Comparison of ENCODE assay signal across 8 cellular contexts in the genomic region with DNA sequence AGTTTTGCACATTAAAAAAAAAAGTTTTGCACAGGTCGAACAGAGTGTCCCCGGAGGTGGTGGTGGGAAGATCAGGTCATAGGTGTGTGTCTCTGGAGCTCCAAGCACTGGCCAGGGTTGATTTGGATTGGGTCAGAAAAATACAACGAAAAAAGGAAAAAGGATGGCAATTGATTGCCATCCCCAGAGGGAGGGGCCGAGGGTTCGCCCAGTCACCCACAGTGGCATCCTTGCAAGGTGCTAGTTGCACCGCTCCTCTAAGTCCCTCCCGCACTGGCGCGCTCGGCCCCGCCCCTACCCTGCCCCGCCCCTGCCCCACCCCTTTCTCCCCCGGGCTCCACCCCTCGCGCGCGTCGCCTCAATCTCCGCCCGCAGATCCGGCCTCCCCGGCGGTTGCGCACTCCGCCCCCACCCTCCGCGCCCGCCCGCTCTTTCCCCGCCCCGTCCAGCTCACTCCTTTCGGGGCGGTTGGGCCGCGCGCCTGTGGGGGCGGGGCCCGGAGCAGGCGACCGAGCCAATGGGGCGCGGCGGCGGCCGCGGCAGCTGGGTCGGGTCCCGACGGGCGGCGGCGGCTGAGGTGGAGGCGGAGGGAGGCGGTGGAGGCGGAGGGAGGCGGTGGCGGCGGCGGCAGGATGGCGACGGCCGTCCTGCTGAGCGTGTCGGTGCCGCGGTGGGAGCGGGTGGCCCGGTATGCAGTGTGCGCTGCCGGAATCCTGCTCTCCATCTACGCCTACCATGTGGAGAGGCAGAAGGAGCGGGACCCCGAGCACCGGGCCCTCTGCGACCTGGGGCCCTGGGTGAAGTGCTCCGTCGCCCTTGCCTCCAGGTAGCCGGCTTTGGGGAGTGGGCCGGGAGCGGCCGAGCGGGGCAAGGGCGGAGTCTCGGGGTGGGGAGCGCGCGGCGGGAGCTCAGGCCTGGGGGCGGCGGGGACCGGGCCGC.
DNase-seq lines count a peak whose midpoint lies in the region; ATAC-seq lines count a peak whose summit lies in the region.

No MANE protein-coding gene starts in this region.

- DNase-seq in Ammon's horn (ENCODE audit: low spot score), result peak; percentile 96
- peak; percentile 74 for DNase-seq in NCI-H345 treated with DMSO at 0.1 percent for 48 hours (lab: John Stamatoyannopoulos, UW; ENCODE audit: unreplicated experiment)
- DNase-seq in cerebellar nuclear complex (lab: John Stamatoyannopoulos, UW), result peak; percentile 20 to 80
- peak; percentile 66 for DNase-seq in kidney glomerular epithelial cell (lab: John Stamatoyannopoulos, UW)
- DNase-seq in stimulated activated CD4-positive, alpha-beta T cell treated with anti-CD3 and anti-CD28 coated beads, Interleukin-1b, Interleukin-23, amount 100 ng/mL, for 24 hours (ENCODE audit: low read depth in 4 of 4, low spot score in 1 of 4), result peak; percentile 85 to 86 (median 85)

- peak; percentile 76 for ATAC-seq in GM19043 (IDR thresholded peaks at IDR 0.05; ENCODE audit: low read depth, unreplicated experiment)
- ATAC-seq in HG03342 (IDR thresholded peaks at IDR 0.05; ENCODE audit: unreplicated experiment), result peak; percentile 83
- ATAC-seq in activated CD4-positive, CD25-positive, alpha-beta regulatory T cell treated with anti-CD3 and anti-CD28 coated beads, Interleukin-2, amount 50 U/mL, for 24 hours, result peak; percentile 90 to 93

Comparison
In these comparisons a context has a peak if more than half of its experiments do, and no peak if none do; other contexts are left out.
1. Peak in every context shown above with its lines: DNase-seq and ATAC-seq.